ENCODE assay signal across 29 cellular contexts in genomic region chr10:129855836-129856563, GRCh38.
"Had no signal": no experiment of that assay in that cellular context is flagged by ENCODE, and none has a peak within 500 bp of the region (broad histone marks: within the 10 kb centered on the region; RNA-seq: fewer than 3 reads in every experiment).

No MANE protein-coding gene starts in this region.

- H3K27me3 ChIP-seq: heart right ventricle, testis, thyroid gland, upper lobe of left lung, vagina had no signal

- H3K9me3 ChIP-seq: mucosa of descending colon, neutrophil, psoas muscle, testis, thyroid gland, transverse colon, vagina had no signal

- H3K36me3 ChIP-seq: neutrophil, stomach, thyroid gland, transverse colon, upper lobe of left lung, vagina had no signal

- ATAC-seq: heart right ventricle; mucosa of descending colon; naive thymus-derived CD8-positive, alpha-beta T cell; right cardiac atrium; stimulated activated naive B cell treated with anti-CD40 and anti-IgM and Interleukin-4, amounts not matched to agents 10 μg/mL and 1 μg/mL and 100 μg/mL, for 72 hours; stimulated activated naive CD8-positive, alpha-beta T cell treated with anti-CD3 and anti-CD28 coated beads, Interleukin-15, Interleukin-2, amounts not matched to agents 100 U/mL and 50 U/mL, for 24 hours had no signal

- H3K4me3 ChIP-seq: heart right ventricle, hepatocyte, left ventricle myocardium inferior, lung, mucosa of descending colon, psoas muscle, smooth muscle cell, stomach, testis, thyroid gland, transverse colon, upper lobe of left lung, vagina had no signal

- H3K27ac Mint-ChIP-seq: naive thymus-derived CD8-positive, alpha-beta T cell; nephron; stimulated activated naive B cell treated with anti-CD40 and anti-IgM and Interleukin-4, amounts not matched to agents 10 μg/mL and 1 μg/mL and 100 μg/mL, for 72 hours had no signal

- H3K4me3 Mint-ChIP-seq: naive thymus-derived CD8-positive, alpha-beta T cell; nephron; neural crest cell; stimulated activated naive B cell treated with anti-CD40 and anti-IgM and Interleukin-4, amounts not matched to agents 10 μg/mL and 1 μg/mL and 100 μg/mL, for 72 hours had no signal

- H3K27ac ChIP-seq: heart right ventricle, hepatocyte, left ventricle myocardium inferior, neutrophil, parathyroid adenoma, psoas muscle, stomach, testis, thyroid gland, transverse colon, upper lobe of left lung, vagina had no signal

- DNase-seq: heart right ventricle; islet precursor cell; left ventricle myocardium inferior; mesendoderm; midbrain; mucosa of descending colon; naive thymus-derived CD8-positive, alpha-beta T cell; occipital lobe; psoas muscle; right cardiac atrium; stimulated activated CD4-positive, alpha-beta T cell treated with anti-CD3 and anti-CD28 coated beads, Interleukin-1b, Interleukin-23, amount 100 ng/mL, for 48 hours; stimulated activated CD4-positive, alpha-beta T cell treated with anti-CD3 and anti-CD28 coated beads, Interleukin-2, amount 100 ng/mL, for 48 hours; stimulated activated CD4-positive, alpha-beta T cell treated with anti-CD3 and anti-CD28 coated beads, Interleukin-4, amount 100 ng/mL, for 4 hours; stimulated activated CD8-positive, alpha-beta memory T cell treated with anti-CD3 and anti-CD28 coated beads, Interleukin-4, amount 100 ng/mL, for 48 hours; stimulated activated naive B cell treated with anti-CD40 and anti-IgM and Interleukin-4, amounts not matched to agents 10 μg/mL and 1 μg/mL and 100 μg/mL, for 72 hours; stimulated activated naive CD8-positive, alpha-beta T cell treated with anti-CD3 and anti-CD28 coated beads, Interleukin-15, Interleukin-2, amounts not matched to agents 100 U/mL and 50 U/mL, for 24 hours; stomach; testis; thyroid gland; transverse colon had no signal

- H3K9me3 Mint-ChIP-seq: nephron, neural crest cell had no signal

- H3K36me3 Mint-ChIP-seq: naive thymus-derived CD8-positive, alpha-beta T cell; stimulated activated naive B cell treated with anti-CD40 and anti-IgM and Interleukin-4, amounts not matched to agents 10 μg/mL and 1 μg/mL and 100 μg/mL, for 72 hours had no signal

- H3K4me1 ChIP-seq: parathyroid adenoma, psoas muscle, testis, vagina had no signal

- H3K4me1 Mint-ChIP-seq: naive thymus-derived CD8-positive, alpha-beta T cell; stimulated activated naive B cell treated with anti-CD40 and anti-IgM and Interleukin-4, amounts not matched to agents 10 μg/mL and 1 μg/mL and 100 μg/mL, for 72 hours had no signal
